ENCODE assay signal across 8 cellular contexts in the genomic region with DNA sequence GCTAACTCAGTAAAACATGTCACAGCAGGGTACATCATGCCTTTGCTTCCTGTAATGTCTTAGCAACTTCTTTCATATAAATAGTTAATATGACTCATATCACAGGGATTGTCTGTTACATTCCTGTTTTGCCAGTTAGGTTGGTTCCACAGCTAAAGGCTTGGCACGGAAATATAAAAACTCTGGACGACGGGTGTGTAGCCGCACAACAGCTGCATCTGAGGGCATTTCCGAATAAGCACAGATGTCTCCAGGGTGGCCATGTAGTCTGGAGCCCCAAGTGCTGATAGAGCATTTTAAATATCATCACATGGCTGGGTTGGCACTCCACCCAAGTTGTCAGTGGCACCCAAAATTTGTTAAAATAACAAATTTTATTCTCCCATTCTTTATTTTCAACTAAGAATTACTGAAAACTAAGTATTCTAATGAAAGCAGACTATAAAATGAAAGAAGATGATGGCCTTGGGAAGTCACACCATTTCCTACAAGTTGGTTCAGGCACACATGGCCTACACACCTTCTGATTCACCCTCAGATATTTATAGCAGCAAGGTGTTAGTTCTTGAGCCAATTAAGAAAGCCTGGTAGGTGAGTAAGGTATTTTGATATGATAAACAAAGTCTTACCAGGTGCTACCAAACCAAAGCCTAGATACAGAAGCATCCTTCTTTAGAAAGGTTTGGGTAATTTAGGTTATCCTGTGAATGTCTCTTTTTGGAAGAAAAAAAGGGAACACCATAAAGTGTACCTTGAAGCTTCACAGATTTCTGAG.
DNase-seq lines count a peak whose midpoint lies in the region; ATAC-seq, FAIRE-seq and TF ChIP-seq lines count a peak whose summit lies in the region.

No MANE protein-coding gene starts in this region.

- H3K27ac ChIP-seq in OCI-LY3 (ENCODE audit: low read length) (no peak overlapping the region), duodenal mucosa (ENCODE audit: low read depth, low read length) (no peak overlapping the region)

- ATAC-seq in HG02642 (IDR thresholded peaks at IDR 0.05; ENCODE audit: poor library complexity, unreplicated experiment): peak; percentile 25

- H2AFZ ChIP-seq in OCI-LY3 (ENCODE audit: low read depth, low read length): peak overlapping the region; percentile 52; the same call in 1 of the 2 replicates

- FAIRE-seq in GM12891 (lab: Jason Lieb, UNC): peak; percentile 63

- no peak overlapping the region for H3K4me3 ChIP-seq in OCI-LY3 (ENCODE audit: low read length)
- H3K4me3 ChIP-seq in duodenal mucosa (ENCODE audit: low read depth in 1 of 2, low read length in 2 of 2): peak overlapping the region; percentile 4 to 8

- H3K27me3 ChIP-seq in OCI-LY3 (ENCODE audit: low read depth, low read length) (no peaks in the 10 kb centered on the region), duodenal mucosa (ENCODE audit: control insufficient read depth in 1 of 2, insufficient read depth in 2 of 2, low read length in 2 of 2) (no peaks in the 10 kb centered on the region)

- no peak for TF ChIP-seq CTCF in OCI-LY3 (IDR thresholded peaks at IDR 0.05; ENCODE audit: low read depth, low read length)
- no peak for TF ChIP-seq CTCF in osteocyte (IDR thresholded peaks at IDR 0.05)
- TF ChIP-seq CTCF in glutamatergic neuron (IDR thresholded peaks at IDR 0.05; ENCODE audit: partially characterized antibody, unreplicated experiment): no peak

- no peaks in the 10 kb centered on the region for H3K79me2 ChIP-seq in OCI-LY3 (ENCODE audit: low read length)

- TF ChIP-seq POLR2A in GM12891 (IDR thresholded peaks at IDR 0.05; ENCODE audit: low read depth, low read length): no peak

- H3K36me3 Mint-ChIP-seq in osteocyte (ENCODE audit: unreplicated experiment) (peaks cover 9% of the 10 kb centered on the region), glutamatergic neuron (ENCODE audit: unreplicated experiment) (peaks cover 11% of the 10 kb centered on the region)

- H3K4me3 Mint-ChIP-seq in osteocyte (ENCODE audit: unreplicated experiment) (no peak overlapping the region), glutamatergic neuron (ENCODE audit: unreplicated experiment) (no peak overlapping the region)

- no peak overlapping the region for H3K4me2 ChIP-seq in OCI-LY3 (ENCODE audit: low read length)

- H3K27me3 Mint-ChIP-seq in osteocyte (ENCODE audit: unreplicated experiment): no peaks in the 10 kb centered on the region
- peaks cover 3% of the 10 kb centered on the region for H3K27me3 Mint-ChIP-seq in glutamatergic neuron (ENCODE audit: unreplicated experiment)

- H3K27ac Mint-ChIP-seq in osteocyte (ENCODE audit: unreplicated experiment): peak overlapping the region; percentile 94
- no peak overlapping the region for H3K27ac Mint-ChIP-seq in glutamatergic neuron (ENCODE audit: unreplicated experiment)

- H3K4me1 Mint-ChIP-seq in osteocyte (ENCODE audit: unreplicated experiment) (peaks cover 39% of the 10 kb centered on the region), glutamatergic neuron (ENCODE audit: low read depth, unreplicated experiment) (no peaks in the 10 kb centered on the region)

- peaks cover 12% of the 10 kb centered on the region for H3K4me1 ChIP-seq in OCI-LY3 (ENCODE audit: low read length)
- H3K4me1 ChIP-seq in duodenal mucosa (ENCODE audit: control insufficient read depth in 1 of 2, insufficient read depth in 2 of 2, low read length in 2 of 2): peaks cover 20 to 29% of the 10 kb centered on the region in 2 donors

- no peaks in the 10 kb centered on the region; the same call in 1 of the 2 replicates for H3K9me3 ChIP-seq in OCI-LY3 (ENCODE audit: insufficient read depth, low read length)
- no peaks in the 10 kb centered on the region for H3K9me3 ChIP-seq in duodenal mucosa (ENCODE audit: control insufficient read depth in 1 of 2, low read length in 2 of 2)

- no peak for DNase-seq in GM12891 (ENCODE audit: insufficient read length, low spot score)
- DNase-seq in osteocyte (ENCODE audit: extremely low spot score, unreplicated experiment): peak; percentile 86
- no peak for DNase-seq in Kasumi-1 (lab: John Stamatoyannopoulos, UW)
- no peak for DNase-seq in glutamatergic neuron
- no peak for DNase-seq in occipital lobe (lab: John Stamatoyannopoulos, UW)

- H3K36me3 ChIP-seq in OCI-LY3 (replicated peaks; ENCODE audit: low read depth, low read length): no peaks in the 10 kb centered on the region
- H3K36me3 ChIP-seq in duodenal mucosa (ENCODE audit: control insufficient read depth in 1 of 2, insufficient read depth in 2 of 2, low read length in 2 of 2): no peaks in the 10 kb centered on the region

- no peaks in the 10 kb centered on the region for H4K20me1 ChIP-seq in OCI-LY3 (ENCODE audit: insufficient read depth, low read length)

- no peak overlapping the region for H3K9ac ChIP-seq in OCI-LY3 (ENCODE audit: low read length)
- H3K9ac ChIP-seq in duodenal mucosa (ENCODE audit: low read depth in 1 of 2, low read length in 2 of 2): no peak overlapping the region

- no peaks in the 10 kb centered on the region for H3K9me3 Mint-ChIP-seq in osteocyte (ENCODE audit: unreplicated experiment)
- H3K9me3 Mint-ChIP-seq in glutamatergic neuron (ENCODE audit: unreplicated experiment): peaks cover 6% of the 10 kb centered on the region

TF ChIP-seq in GM12891, 5 proteins besides CTCF, POLR2A, EP300 and RAD21:
- TF ChIP-seq TAF1 (IDR thresholded peaks at IDR 0.05; ENCODE audit: low read depth, low read length) (no peak), POU2F2 (IDR thresholded peaks at IDR 0.05; ENCODE audit: low read depth, low read length) (no peak), PAX5 (IDR thresholded peaks at IDR 0.05; ENCODE audit: insufficient read depth, low read length, severe bottlenecking) (no peak), SPI1 (IDR thresholded peaks at IDR 0.05; ENCODE audit: low read depth, low read length) (no peak), POLR2AphosphoS5 (IDR thresholded peaks at IDR 0.05; ENCODE audit: low read depth, low read length) (no peak)
